In the genomic region with DNA sequence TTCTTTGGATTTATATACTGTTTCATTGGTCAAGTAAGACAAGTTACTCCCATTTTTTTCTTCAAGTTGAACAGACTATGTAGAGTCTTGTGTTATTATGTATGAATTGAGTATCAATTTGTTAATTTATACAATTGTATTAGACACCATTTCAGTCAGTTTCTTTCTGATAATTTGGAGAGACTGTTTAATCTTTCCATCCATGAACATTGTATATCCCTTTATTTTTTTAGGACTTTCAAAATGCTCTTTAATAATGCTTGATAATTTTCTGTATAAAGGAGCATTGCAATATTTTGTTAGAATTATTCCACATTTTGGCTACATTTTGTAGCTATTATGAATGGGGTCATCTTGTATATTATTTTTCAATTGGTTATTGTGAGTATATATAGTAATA, we compare ENCODE assay signal across 24 cellular contexts.
"Had no signal": no experiment of that assay in that cellular context is flagged by ENCODE, and none has a peak within 500 bp of the region (broad histone marks: within the 10 kb centered on the region; RNA-seq: fewer than 3 reads in every experiment).

No MANE protein-coding gene starts in this region.

- H3K4me3 ChIP-seq: stomach, suprapubic skin, testis, thoracic aorta, thyroid gland, tibial artery, tibial nerve, transverse colon, upper lobe of left lung, upper lobe of right lung, uterus, vagina had no signal

- H3K27ac ChIP-seq: stomach, suprapubic skin, testis, thoracic aorta, thyroid gland, tibial artery, tibial nerve, transverse colon, upper lobe of left lung, upper lobe of right lung, uterus, vagina had no signal

- ATAC-seq: stimulated activated effector memory CD8-positive, alpha-beta T cell treated with anti-CD3 and anti-CD28 coated beads, Interleukin-12 subunit alpha, Interleukin-12 subunit beta, amount 100 ng/mL, for 72 hours; stimulated activated memory B cell treated with anti-CD40 and anti-IgM and Interleukin-4, amounts not matched to agents 10 μg/mL and 1 μg/mL and 100 μg/mL, for 72 hours; stimulated activated naive B cell treated with anti-CD40 and anti-IgM and Interleukin-4, amounts not matched to agents 10 μg/mL and 1 μg/mL and 100 μg/mL, for 72 hours; stimulated activated naive CD8-positive, alpha-beta T cell treated with anti-CD3 and anti-CD28 coated beads, Interleukin-15, amount 100 ng/mL, for 72 hours; stimulated activated naive CD8-positive, alpha-beta T cell treated with anti-CD3 and anti-CD28 coated beads, Interleukin-15, Interleukin-2, amounts not matched to agents 100 U/mL and 50 U/mL, for 24 hours; upper lobe of right lung had no signal

- H3K36me3 ChIP-seq: stomach, suprapubic skin, thoracic aorta, thyroid gland, tibial artery, tibial nerve, transverse colon, upper lobe of left lung, upper lobe of right lung, uterus, vagina had no signal

- DNase-seq: stimulated activated CD4-positive, alpha-beta T cell treated with anti-CD3 and anti-CD28 coated beads, Interleukin-2, amount 100 ng/mL, for 48 hours; stimulated activated CD4-positive, alpha-beta T cell treated with anti-CD3 and anti-CD28 coated beads, Interleukin-4, amount 100 ng/mL, for 1 hour; stimulated activated CD4-positive, alpha-beta T cell treated with anti-CD3 and anti-CD28 coated beads, Interleukin-4, amount 100 ng/mL, for 24 hours; stimulated activated CD4-positive, alpha-beta T cell treated with anti-CD3 and anti-CD28 coated beads, Interleukin-4, amount 100 ng/mL, for 4 hours; stimulated activated CD8-positive, alpha-beta memory T cell treated with anti-CD3 and anti-CD28 coated beads, Interleukin-4, amount 100 ng/mL, for 48 hours; stimulated activated naive B cell treated with anti-CD40 and anti-IgM and Interleukin-4, amounts not matched to agents 10 μg/mL and 1 μg/mL and 100 μg/mL, for 72 hours; stimulated activated naive CD4-positive, alpha-beta T cell treated with Interleukin-2 at 50 U/mL for 16 hours; stimulated activated naive CD8-positive, alpha-beta T cell treated with anti-CD3 and anti-CD28 coated beads, Interleukin-15, amount 100 ng/mL, for 72 hours; stimulated activated naive CD8-positive, alpha-beta T cell treated with anti-CD3 and anti-CD28 coated beads, Interleukin-15, Interleukin-2, amounts not matched to agents 100 U/mL and 50 U/mL, for 24 hours; stomach; substantia nigra; testis; thyroid gland; tibial artery; transverse colon; upper lobe of left lung; upper lobe of right lung; uterus had no signal

- H3K9me3 ChIP-seq: stomach, suprapubic skin, testis, thoracic aorta, thyroid gland, tibial artery, tibial nerve, upper lobe of left lung, upper lobe of right lung, uterus, vagina had no signal

- H3K27me3 ChIP-seq: stomach, suprapubic skin, testis, thyroid gland, tibial artery, tibial nerve, transverse colon, upper lobe of left lung, upper lobe of right lung, uterus, vagina had no signal

- H3K4me1 ChIP-seq: suprapubic skin, testis, thyroid gland, tibial artery, tibial nerve, uterus, vagina had no signal
